33 cellular contexts compared by ENCODE assay signal in genomic region chr19:15256708-15257331, GRCh38. TPM values are rescaled to one million over a fixed set of nuclear protein-coding genes. Genes with fewer than 3 reads are reported as not detected.
"Had no signal": no experiment of that assay in that cellular context is flagged by ENCODE, and none has a peak within 500 bp of the region (broad histone marks: within the 10 kb centered on the region; RNA-seq: fewer than 3 reads in every experiment).

No MANE protein-coding gene starts in this region.

- H3K27ac ChIP-seq: ascending aorta, cardiac muscle cell, WERI-Rb-1 had no signal

- H3K27me3 ChIP-seq: ascending aorta, cardiac muscle cell, MG63 had no signal

- ATAC-seq: activated CD8-positive, alpha-beta T cell treated with anti-CD3 and anti-CD28 coated beads for 36 hours; activated T-cell treated with anti-CD3 and anti-CD28 coated beads, Interleukin-2, amount 50 U/mL, for 72 hours; activated T-helper 17 cell treated with anti-CD3 and anti-CD28 coated beads, Interleukin-2, amount 50 U/mL, for 72 hours; Panc1 had no signal

- H3K9me3 ChIP-seq: ascending aorta, MG63 had no signal

- DNase-seq: activated CD4-positive, alpha-beta T cell treated with anti-CD3 and anti-CD28 coated beads for 1 hour; activated CD4-positive, alpha-beta T cell treated with anti-CD3 and anti-CD28 coated beads for 48 hours; activated CD4-positive, alpha-beta T cell treated with anti-CD3 and anti-CD28 coated beads, Interleukin-2, amount 50 U/mL, for 4 hours; activated CD4-positive, CD25-positive, alpha-beta regulatory T cell; activated CD8-positive, alpha-beta T cell treated with anti-CD3 and anti-CD28 coated beads for 36 hours; activated effector memory CD4-positive, alpha-beta T cell treated with anti-CD3 and anti-CD28 coated beads, Interleukin-2, amount 50 U/mL, for 16 hours; activated naive CD4-positive, alpha-beta T cell; activated naive CD8-positive, alpha-beta T cell treated with anti-CD3 and anti-CD28 coated beads, Interleukin-2, amount 10 ng/mL, durations not matched to agents 7 days and 5 days; activated T-cell treated with anti-CD3 and anti-CD28 coated beads, Interleukin-2, amount 50 U/mL, for 1 hour; activated T-cell treated with anti-CD3 and anti-CD28 coated beads, Interleukin-2, amount 50 U/mL, for 72 hours; amygdala; MG63; NCI-H1048; NCI-H1105 treated with DMSO at 0.1 percent for 48 hours; NCI-H1436; NCI-H1694; NCI-H1930; NCI-H2081 treated with DMSO at 0.1 percent for 48 hours; NCI-H226; NCI-H446 treated with DMSO at 0.1 percent for 48 hours; NCI-H524; NCI-H69; SW 1271; T-helper 1 cell; T-helper 2 cell; T-helper 9 cell; WERI-Rb-1 had no signal

- H3K4me3 ChIP-seq: ascending aorta, cardiac muscle cell, MG63 had no signal

RNA-seq across cellular contexts. Expression of gene EPHX3, which starts 24.6 kb away (rescaled TPM):
- total RNA-seq: activated CD8-positive, alpha-beta T cell treated with anti-CD3 and anti-CD28 coated beads for 36 hours; activated naive CD8-positive, alpha-beta T cell treated with anti-CD3 and anti-CD28 coated beads, Interleukin-2, amount 10 ng/mL, durations not matched to agents 7 days and 5 days; ascending aorta; RPMI7951 had no signal

RNA-seq across cellular contexts. Expression of gene NOTCH3, which starts 56.0 kb away (rescaled TPM):
- total RNA-seq: activated CD8-positive, alpha-beta memory T cell treated with anti-CD3 and anti-CD28 coated beads for 36 hours had no signal
